In the genomic region with DNA sequence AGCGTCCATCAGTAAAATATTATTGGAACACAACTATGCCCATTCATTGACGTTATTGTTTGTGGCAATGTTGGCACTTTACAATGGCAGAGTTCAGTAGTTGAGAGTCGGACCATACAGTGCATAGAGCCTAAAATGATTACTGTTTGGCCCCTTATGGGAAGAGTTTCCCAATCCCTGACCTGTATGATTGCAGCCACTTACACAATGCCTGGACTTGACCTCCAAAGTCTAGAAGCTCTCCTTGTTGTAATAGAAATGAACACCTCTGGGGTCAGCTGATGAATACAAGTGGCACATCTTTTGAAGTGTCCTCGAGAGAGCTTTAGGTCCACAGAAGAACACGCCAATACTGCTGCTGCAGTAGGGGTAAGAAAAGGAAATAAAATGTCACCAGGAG, we compare ENCODE assay signal across 12 cellular contexts. TPM values are rescaled to one million over a fixed set of nuclear protein-coding genes. Genes with fewer than 3 reads are reported as not detected.
"Had no signal": no experiment of that assay in that cellular context is flagged by ENCODE, and none has a peak within 500 bp of the region (broad histone marks: within the 10 kb centered on the region; RNA-seq: fewer than 3 reads in every experiment).

No MANE protein-coding gene starts in this region.

- H3K36me3 ChIP-seq: HAP-1 had no signal

- H3K9me3 Mint-ChIP-seq: GM23338, H9, HFFc6 had no signal

- H3K4me3 ChIP-seq: GM23248, GM23338, HAP-1 had no signal

- ATAC-seq: GM23338, HCT116 had no signal

- H3K4me3 Mint-ChIP-seq: GM23338, H9, HFFc6 had no signal

- H3K4me2 ChIP-seq: GM23338 had no signal

- H3K4me1 ChIP-seq: HAP-1 had no signal

- H3K9me3 ChIP-seq: HAP-1 had no signal

- H3K27ac ChIP-seq: GM23248 had no signal

- H2AFZ ChIP-seq: GM23248, GM23338 had no signal

- DNase-seq: GM23248, GOT3, H7, H9, HCEC 1CT, HFFc6 had no signal

- FAIRE-seq: H1, H54 had no signal

- H3K9ac ChIP-seq: GM23248 had no signal

- H3K27ac Mint-ChIP-seq: GM23338, H9, HFFc6 had no signal

- H3K4me1 Mint-ChIP-seq: H9 had no signal

RNA-seq across cellular contexts. Expression of gene NOX3, which starts 59.0 kb away (rescaled TPM):
- total RNA-seq: GM23248, GM23338, H1, H4, H7, H9, HFFc6 had no signal
- polyA plus RNA-seq: GM23248, GM23338, H1 had no signal
